In the genomic region with DNA sequence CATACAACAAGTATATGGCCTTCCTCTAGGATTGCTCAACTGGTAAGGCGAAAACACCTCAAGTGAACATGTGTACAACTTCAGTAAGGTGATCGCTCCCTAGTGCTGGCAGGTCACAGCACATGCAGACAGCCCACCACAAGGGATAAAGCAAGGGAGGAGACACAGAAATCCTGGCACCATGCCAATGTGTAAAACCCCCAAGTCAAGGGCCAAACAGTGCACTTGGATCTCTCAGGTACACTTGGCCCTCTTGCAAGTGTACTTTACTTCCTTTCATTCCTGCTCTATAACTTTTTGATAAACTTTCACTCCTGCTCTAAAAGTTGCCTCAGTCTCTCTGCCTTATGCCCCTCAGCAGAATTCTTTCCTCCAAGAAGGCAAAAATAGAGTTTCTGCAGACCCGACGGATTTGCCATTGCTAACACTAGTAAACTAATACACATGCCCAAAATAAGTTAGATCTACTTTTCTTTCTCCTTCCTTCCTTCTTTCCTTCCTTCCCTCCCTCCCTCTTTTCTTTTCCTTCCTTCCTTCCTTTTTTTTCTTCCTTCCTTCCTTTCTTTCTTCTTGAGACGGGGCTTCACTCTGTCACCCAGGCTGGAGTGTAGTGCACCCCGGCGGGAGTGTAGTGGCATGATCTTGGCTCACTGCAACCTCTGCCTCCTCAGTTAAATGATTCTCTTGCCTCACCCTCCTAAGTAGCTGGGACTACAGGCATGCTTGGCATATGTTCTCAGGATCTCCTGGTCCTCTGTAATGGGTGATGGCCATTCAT, we compare ENCODE assay signal across 26 cellular contexts. TPM values are rescaled to one million over a fixed set of nuclear protein-coding genes. Genes with fewer than 3 reads are reported as not detected.
DNase-seq lines count a peak whose midpoint lies in the region; ATAC-seq, FAIRE-seq and TF ChIP-seq lines count a peak whose summit lies in the region.
"Had no signal": no experiment of that assay in that cellular context is flagged by ENCODE, and none has a peak within 500 bp of the region (broad histone marks: within the 10 kb centered on the region; RNA-seq: fewer than 3 reads in every experiment).

No MANE protein-coding gene starts in this region.

- ATAC-seq in GM12878 (no peak), GM21786 (IDR thresholded peaks at IDR 0.05; ENCODE audit: unreplicated experiment) (no peak), T-cell (replicated peaks in 1 of 4) (no peak)
- ATAC-seq in stimulated activated memory B cell treated with anti-CD40 and anti-IgM and Interleukin-4, amounts not matched to agents 10 μg/mL and 1 μg/mL and 100 μg/mL, for 72 hours = no peak
- ATAC-seq: GM23338, left cardiac atrium, natural killer cell had no signal

- no peaks in the 10 kb centered on the region for H4K20me1 ChIP-seq in GM12878 (ENCODE audit: control insufficient read depth, insufficient read depth)

- H3K27ac Mint-ChIP-seq in activated naive CD4-positive, alpha-beta T cell treated with anti-CD3 and anti-CD28 coated beads, Interleukin-2, amount 50 U/mL, for 24 hours = peak overlapping the region; percentile 91
- no peak overlapping the region for H3K27ac Mint-ChIP-seq in activated naive CD4-positive, alpha-beta T cell treated with anti-CD3 and anti-CD28 coated beads, Interleukin-2, amount 10 ng/mL, durations not matched to agents 7 days and 5 days
- H3K27ac Mint-ChIP-seq in IgD-negative memory B cell (peak overlapping the region in 2 of 3 donors; percentile 80 to 86), T-cell (peak overlapping the region in 1 of 2 donors; percentile 4)
- H3K27ac Mint-ChIP-seq in stimulated activated memory B cell treated with anti-CD40 and anti-IgM and Interleukin-4, amounts not matched to agents 10 μg/mL and 1 μg/mL and 100 μg/mL, for 72 hours = peak overlapping the region; percentile 53
- H3K27ac Mint-ChIP-seq: activated CD4-positive, alpha-beta memory T cell treated with anti-CD3 and anti-CD28 coated beads, Interleukin-2, amount 10 ng/mL, durations not matched to agents 7 days and 5 days; GM23338 had no signal

- H3K4me3 ChIP-seq in GM12878 = no peak overlapping the region
- H3K4me3 ChIP-seq: breast epithelium, GM23338, spleen had no signal

- no peak overlapping the region for H3K27ac ChIP-seq in GM12878 (ENCODE audit: control insufficient read depth, insufficient read depth)
- H3K27ac ChIP-seq: breast epithelium, C4-2B, RWPE1, spleen had no signal

- RAD21 ChIA-PET in GM12878 (lab: Charles Lee; ENCODE audit: unreplicated experiment) = interaction anchor here (0.8 to 5.5 kb wide), 3 partner anchors 33 to 121 kb away, joined by 3 to 67 read pairs (median 7); a partner anchor contains a TSS

- no peak for TF ChIP-seq EP300 in GM12878 (IDR thresholded peaks at IDR 0.05; ENCODE audit: borderline replicate concordance in 1 of 2, control insufficient read depth in 1 of 2, low read depth in 2 of 2, low read length in 2 of 2)

- no peak for FAIRE-seq in GM12878 (lab: Jason Lieb, UNC)
- FAIRE-seq: GM18507 had no signal

- in situ Hi-C loops in GM12878 (cut with MboI) = no loop called here

- no peak for TF ChIP-seq RAD21 in GM12878 (IDR thresholded peaks at IDR 0.05; ENCODE audit: insufficient read depth, low read depth, low read length)

- H3K27me3 Mint-ChIP-seq in activated naive CD4-positive, alpha-beta T cell treated with anti-CD3 and anti-CD28 coated beads, Interleukin-2, amount 50 U/mL, for 24 hours = no peaks in the 10 kb centered on the region
- H3K27me3 Mint-ChIP-seq in activated naive CD4-positive, alpha-beta T cell treated with anti-CD3 and anti-CD28 coated beads, Interleukin-2, amount 10 ng/mL, durations not matched to agents 7 days and 5 days = no peaks in the 10 kb centered on the region
- H3K27me3 Mint-ChIP-seq in IgD-negative memory B cell (no peaks in the 10 kb centered on the region), T-cell (no peaks in the 10 kb centered on the region)
- H3K27me3 Mint-ChIP-seq in stimulated activated memory B cell treated with anti-CD40 and anti-IgM and Interleukin-4, amounts not matched to agents 10 μg/mL and 1 μg/mL and 100 μg/mL, for 72 hours = no peaks in the 10 kb centered on the region
- H3K27me3 Mint-ChIP-seq: activated CD4-positive, alpha-beta memory T cell treated with anti-CD3 and anti-CD28 coated beads, Interleukin-2, amount 10 ng/mL, durations not matched to agents 7 days and 5 days had no signal

- peaks cover 7% of the 10 kb centered on the region for H3K36me3 Mint-ChIP-seq in activated naive CD4-positive, alpha-beta T cell treated with anti-CD3 and anti-CD28 coated beads, Interleukin-2, amount 50 U/mL, for 24 hours
- peaks cover 47% of the 10 kb centered on the region for H3K36me3 Mint-ChIP-seq in activated naive CD4-positive, alpha-beta T cell treated with anti-CD3 and anti-CD28 coated beads, Interleukin-2, amount 10 ng/mL, durations not matched to agents 7 days and 5 days
- H3K36me3 Mint-ChIP-seq in IgD-negative memory B cell (no peaks in the 10 kb centered on the region), T-cell (peaks cover 19% of the 10 kb centered on the region)
- peaks cover 11% of the 10 kb centered on the region for H3K36me3 Mint-ChIP-seq in stimulated activated memory B cell treated with anti-CD40 and anti-IgM and Interleukin-4, amounts not matched to agents 10 μg/mL and 1 μg/mL and 100 μg/mL, for 72 hours
- H3K36me3 Mint-ChIP-seq: natural killer cell had no signal

- BruUV-seq in GM12878 (replicated peaks; lab: Mats Ljungman, UMichigan) = no TSS peak

- POLR2A ChIA-PET in GM12878 (lab: Charles Lee) (interaction anchor here (0.5 to 1.3 kb wide), 4 partner anchors 11 to 121 kb away, joined by 4 to 7 read pairs (median 6); a partner anchor contains a TSS), T-cell (lab: Charles Lee) (no interaction called here)

- H3K79me2 ChIP-seq in GM12878 (ENCODE audit: control insufficient read depth, insufficient read depth, low read length) = peaks cover 38% of the 10 kb centered on the region

- no peaks in the 10 kb centered on the region for H3K27me3 ChIP-seq in GM12878 (replicated peaks in 1 of 2; ENCODE audit: control insufficient read depth in 2 of 2, insufficient read depth in 2 of 2, low read length in 1 of 2)
- H3K27me3 ChIP-seq: breast epithelium, spleen had no signal

- peaks cover 83% of the 10 kb centered on the region for H3K4me1 Mint-ChIP-seq in activated naive CD4-positive, alpha-beta T cell treated with anti-CD3 and anti-CD28 coated beads, Interleukin-2, amount 50 U/mL, for 24 hours
- peaks cover 59% of the 10 kb centered on the region for H3K4me1 Mint-ChIP-seq in activated naive CD4-positive, alpha-beta T cell treated with anti-CD3 and anti-CD28 coated beads, Interleukin-2, amount 10 ng/mL, durations not matched to agents 7 days and 5 days
- H3K4me1 Mint-ChIP-seq in IgD-negative memory B cell (peaks cover 42 to 52% (median 43%) of the 10 kb centered on the region in 3 donors), T-cell (peaks cover 75 to 79% (median 77%) of the 10 kb centered on the region in 3 donors)
- H3K4me1 Mint-ChIP-seq in stimulated activated memory B cell treated with anti-CD40 and anti-IgM and Interleukin-4, amounts not matched to agents 10 μg/mL and 1 μg/mL and 100 μg/mL, for 72 hours = peaks cover 59% of the 10 kb centered on the region

- TF ChIP-seq CTCF in GM12878 (IDR thresholded peaks at IDR 0.05 in 2 of 3, conservative IDR thresholded peaks at IDR 0.05 in 1 of 3; ENCODE audit: control insufficient read depth in 2 of 3, extremely low read depth in 1 of 3, insufficient read depth in 1 of 3, low read depth in 3 of 3, low read length in 3 of 3) = no peak

- no peaks in the 10 kb centered on the region for H3K9me3 Mint-ChIP-seq in activated naive CD4-positive, alpha-beta T cell treated with anti-CD3 and anti-CD28 coated beads, Interleukin-2, amount 50 U/mL, for 24 hours
- H3K9me3 Mint-ChIP-seq in activated naive CD4-positive, alpha-beta T cell treated with anti-CD3 and anti-CD28 coated beads, Interleukin-2, amount 10 ng/mL, durations not matched to agents 7 days and 5 days = no peaks in the 10 kb centered on the region
- H3K9me3 Mint-ChIP-seq in IgD-negative memory B cell (no peaks in the 10 kb centered on the region), T-cell (no peaks in the 10 kb centered on the region)
- peaks cover 2% of the 10 kb centered on the region for H3K9me3 Mint-ChIP-seq in stimulated activated memory B cell treated with anti-CD40 and anti-IgM and Interleukin-4, amounts not matched to agents 10 μg/mL and 1 μg/mL and 100 μg/mL, for 72 hours
- H3K9me3 Mint-ChIP-seq: activated CD4-positive, alpha-beta memory T cell treated with anti-CD3 and anti-CD28 coated beads, Interleukin-2, amount 10 ng/mL, durations not matched to agents 7 days and 5 days; GM23338; natural killer cell had no signal

- 89% methylated on average over 7 of the region's 7 CpGs for WGBS in GM12878 (ENCODE audit: insufficient coverage, insufficient replicate concordance, low lambda C conversion rate, missing lambda C conversion rate)

- CTCF ChIA-PET in activated naive CD4-positive, alpha-beta T cell treated with anti-CD3 and anti-CD28 coated beads, Interleukin-2, amount 10 ng/mL, durations not matched to agents 7 days and 5 days (lab: Charles Lee) = no interaction called here
- CTCF ChIA-PET in GM12878 (lab: Yijun Ruan, JAX) (interaction anchor here (1.0 to 6.3 kb wide), 5 partner anchors 9 to 58 kb away, joined by 3 to 35 read pairs (median 4); a partner anchor contains a TSS), T-cell (lab: Charles Lee) (interaction anchor here in 1 of 2 donors (0.6 kb wide), 1 partner anchor 15 kb away, joined by 4 read pairs; no protein-coding TSS in a partner anchor)

- SMC1A ChIA-PET in GM12878 (lab: Charles Lee; ENCODE audit: uncharacterized antibody, unreplicated experiment) = interaction anchor here (1.3 to 5.1 kb wide), 4 partner anchors 30 to 59 kb away, joined by 3 to 78 read pairs (median 30); a partner anchor contains a TSS

- no peak overlapping the region for H3K4me3 Mint-ChIP-seq in activated naive CD4-positive, alpha-beta T cell treated with anti-CD3 and anti-CD28 coated beads, Interleukin-2, amount 50 U/mL, for 24 hours
- H3K4me3 Mint-ChIP-seq in activated naive CD4-positive, alpha-beta T cell treated with anti-CD3 and anti-CD28 coated beads, Interleukin-2, amount 10 ng/mL, durations not matched to agents 7 days and 5 days = no peak overlapping the region
- H3K4me3 Mint-ChIP-seq in IgD-negative memory B cell = peak overlapping the region in 1 of 4 donors; percentile 15
- no peak overlapping the region for H3K4me3 Mint-ChIP-seq in stimulated activated memory B cell treated with anti-CD40 and anti-IgM and Interleukin-4, amounts not matched to agents 10 μg/mL and 1 μg/mL and 100 μg/mL, for 72 hours
- H3K4me3 Mint-ChIP-seq in T-cell = no peak overlapping the region
- H3K4me3 Mint-ChIP-seq: activated CD4-positive, alpha-beta memory T cell treated with anti-CD3 and anti-CD28 coated beads, Interleukin-2, amount 10 ng/mL, durations not matched to agents 7 days and 5 days; GM23338; natural killer cell had no signal

- H3K36me3 ChIP-seq in GM12878 (ENCODE audit: control insufficient read depth in 2 of 2, insufficient read depth in 2 of 2, low read length in 1 of 2) = no peaks in the 10 kb centered on the region; a peak in 1 of 4 replicates
- H3K36me3 ChIP-seq: breast epithelium had no signal

- H3K4me2 ChIP-seq in GM12878 (ENCODE audit: control insufficient read depth, insufficient read depth) = no peak overlapping the region
- H3K4me2 ChIP-seq: GM23338 had no signal

- H3K4me1 ChIP-seq in GM12878 (ENCODE audit: control insufficient read depth, insufficient read depth, low read length) = peaks cover 22% of the 10 kb centered on the region

- DNase-seq in activated naive CD4-positive, alpha-beta T cell treated with anti-CD3 and anti-CD28 coated beads, Interleukin-2, amount 10 ng/mL, durations not matched to agents 7 days and 5 days = no peak
- DNase-seq in GM12878 (ENCODE audit: low read depth, low spot score) (no peak), T-cell (no peak)
- DNase-seq: ACHN; activated CD4-positive, alpha-beta memory T cell treated with anti-CD3 and anti-CD28 coated beads, Interleukin-2, amount 10 ng/mL, durations not matched to agents 7 days and 5 days; activated gamma-delta T cell treated with Interleukin-2 at 50 U/mL for 16 hours; activated T-cell treated with anti-CD3 and anti-CD28 coated beads for 4 hours; effector CD8-positive, alpha-beta T cell; foreskin fibroblast; left cardiac atrium; MM.1S; natural killer cell; NCI-H1436 treated with DMSO at 0.1 percent for 48 hours; NCI-H524; retina; spleen; stimulated activated CD4-positive, alpha-beta T cell treated with anti-CD3 and anti-CD28 coated beads, Interleukin-4, amount 100 ng/mL, for 1 hour had no signal

- H2AFZ ChIP-seq in GM12878 (ENCODE audit: control insufficient read depth, low read depth, low read length) = no peak overlapping the region
- H2AFZ ChIP-seq: GM23338 had no signal

- intact Hi-C loops in GM12878 (cut with micrococcal nuclease; ENCODE audit: unreplicated experiment) = no loop called here

- no peak overlapping the region for H3K9ac ChIP-seq in GM12878 (ENCODE audit: control insufficient read depth, insufficient read depth, low read length)

- no peak for TF ChIP-seq POLR2A in GM12878 (IDR thresholded peaks at IDR 0.05; ENCODE audit: low read depth, low read length)

- H3K9me3 ChIP-seq in GM12878 (replicated peaks; ENCODE audit: control insufficient read depth, insufficient read depth, low read length) = no peaks in the 10 kb centered on the region
- H3K9me3 ChIP-seq: breast epithelium, spleen had no signal

RNA-seq across cellular contexts. Expression of a gene that starts 6.8 kb away (rescaled TPM):
- 20.1 TPM for polyA plus RNA-seq in IgD-negative memory B cell
- total RNA-seq in GM12878 (2013; cell fraction: nucleolus; rRNA removed) = 410 and 418 TPM in 2 replicates
- 38.5 and 56.2 TPM in 2 replicates for total RNA-seq in GM12878 (2014; rRNA removed)
- 54.9 and 62.3 TPM in 2 replicates for total RNA-seq in GM12878 (2014; rRNA removed; fragmentation: Illumina TruSeq; extraction: Trizol)
- total RNA-seq in GM12878 (2021) = 50.8 and 51.1 TPM in 2 replicates
- 12.3 TPM for polyA plus RNA-seq in GM12878 (2011; ENCODE audit: low read depth)
- polyA plus RNA-seq in GM12878 (2011; rRNA removed) = 44.7 and 67.7 TPM in 2 replicates
- polyA plus RNA-seq in GM12878 (2011; cell fraction: cytosol; rRNA removed) = 15.1 and 19.2 TPM in 2 replicates
- 33.3 and 34.8 TPM in 2 replicates for polyA plus RNA-seq in GM12878 (2011; cell fraction: nucleus; rRNA removed)
- polyA plus RNA-seq in GM12878 (2012) = 22.3 and 26.0 TPM in 2 replicates
- polyA plus RNA-seq in GM12878 (2014; fragmentation: Illumina TruSeq; extraction: Trizol) = 26.1 and 34.4 TPM in 2 replicates
- 1 to 10 TPM; 5.6 to 7.3 TPM for polyA plus RNA-seq in GM12878 (2014; fragmentation: Nextera tagmentation; extraction: Ambion mirVana)
- polyA plus RNA-seq in GM12878 (2014; rRNA removed) = 17.1 and 21.0 TPM in 2 replicates
- 10 to 100 TPM; 23.2 to 23.9 TPM for polyA plus RNA-seq in GM12878 (2016; fragmentation: Nextera tagmentation; extraction: Ambion mirVana)
- 135 and 161 TPM in 2 replicates for polyA minus RNA-seq in GM12878 (2011; rRNA and poly(A)+ RNA removed)
- polyA minus RNA-seq in GM12878 (2011; cell fraction: cytosol; rRNA and poly(A)+ RNA removed) = 48.5 and 54.1 TPM in 2 replicates
- polyA minus RNA-seq in GM12878 (2011; cell fraction: nucleus; rRNA and poly(A)+ RNA removed) = 74.6 and 109 TPM in 2 replicates
- total RNA-seq in T-cell = 100 to 1,000 TPM in 1 of 5 donors, 10 to 100 TPM in 4; 82.3 to 102 (median 86.3) TPM

RNA-seq across cellular contexts. Expression of a gene that starts 52.8 kb away (rescaled TPM):
- polyA plus RNA-seq in IgD-negative memory B cell (87.4 TPM), GM12878 (2011; rRNA removed) (28.7 and 35.5 TPM in 2 replicates), GM12878 (2014; fragmentation: Illumina TruSeq; extraction: Trizol) (11.5 and 16.0 TPM in 2 replicates), GM12878 (2014; fragmentation: Nextera tagmentation; extraction: Ambion mirVana) (1 to 10 TPM; 4.0 to 4.3 TPM), GM12878 (2014; rRNA removed) (7.7 and 12.6 TPM in 2 replicates), GM12878 (2016; fragmentation: Nextera tagmentation; extraction: Ambion mirVana) (1 to 10 TPM; 7.6 to 9.5 TPM)
- 386 and 388 TPM in 2 replicates for total RNA-seq in GM12878 (2013; cell fraction: nucleolus; rRNA removed)
- total RNA-seq in GM12878 (2014; rRNA removed) (12.0 and 16.5 TPM in 2 replicates), GM12878 (2014; rRNA removed; fragmentation: Illumina TruSeq; extraction: Trizol) (17.8 and 19.4 TPM in 2 replicates), GM12878 (2021) (11.2 and 12.3 TPM in 2 replicates), T-cell (100 to 1,000 TPM in 1 of 5 donors, 10 to 100 TPM in 4; 40.4 to 162 (median 71.6) TPM)
- 5.1 TPM for polyA plus RNA-seq in GM12878 (2011; ENCODE audit: low read depth)
- polyA plus RNA-seq in GM12878 (2011; cell fraction: cytosol; rRNA removed) = 11.2 and 12.6 TPM in 2 replicates
- 38.6 and 38.7 TPM in 2 replicates for polyA plus RNA-seq in GM12878 (2011; cell fraction: nucleus; rRNA removed)
- 7.5 and 7.9 TPM in 2 replicates for polyA plus RNA-seq in GM12878 (2012)
- 56.5 and 63.2 TPM in 2 replicates for polyA minus RNA-seq in GM12878 (2011; rRNA and poly(A)+ RNA removed)
- 12.3 and 12.4 TPM in 2 replicates for polyA minus RNA-seq in GM12878 (2011; cell fraction: cytosol; rRNA and poly(A)+ RNA removed)
- 89.2 and 126 TPM in 2 replicates for polyA minus RNA-seq in GM12878 (2011; cell fraction: nucleus; rRNA and poly(A)+ RNA removed)
- total RNA-seq: GM23338 had no signal
